Comparison of ENCODE assay signal across 8 cellular contexts in genomic region chr1:113904292-113904673, GRCh38. TPM values are rescaled to one million over a fixed set of nuclear protein-coding genes. Genes with fewer than 3 reads are reported as not detected.
DNase-seq lines count a peak whose midpoint lies in the region; ATAC-seq and TF ChIP-seq lines count a peak whose summit lies in the region.

No MANE protein-coding gene starts in this region.

- no peaks in the 10 kb centered on the region for H4K20me1 ChIP-seq in OCI-LY1 (ENCODE audit: insufficient read depth, low read length)

- H3K9me2 ChIP-seq in OCI-LY1 (ENCODE audit: low read depth, low read length), result no peaks in the 10 kb centered on the region

- peak; percentile 25 for ATAC-seq in GM18858 (IDR thresholded peaks at IDR 0.05; ENCODE audit: unreplicated experiment)
- peak; percentile 28 for ATAC-seq in HG03097 (IDR thresholded peaks at IDR 0.05; ENCODE audit: low FRiP score, unreplicated experiment)
- ATAC-seq in mucosa of descending colon, result no peak

- H3K79me2 ChIP-seq in ACC112 (ENCODE audit: control insufficient read depth, insufficient read depth, low read length, unreplicated experiment) (peaks cover 35% of the 10 kb centered on the region), OCI-LY1 (ENCODE audit: insufficient read depth, low read length) (peaks cover 13% of the 10 kb centered on the region; the same call in 1 of the 2 replicates)

- H2AFZ ChIP-seq in ACC112 (ENCODE audit: low read length, unreplicated experiment) (peak overlapping the region; percentile 52), OCI-LY1 (ENCODE audit: low read length) (no peak overlapping the region)

- H3K4me1 ChIP-seq in ACC112 (ENCODE audit: control insufficient read depth, insufficient read depth, low read length, unreplicated experiment), result peaks cover 12% of the 10 kb centered on the region
- H3K4me1 ChIP-seq in OCI-LY1 (ENCODE audit: insufficient read depth, low read length, severe bottlenecking), result peaks cover 27% of the 10 kb centered on the region
- peaks cover 49% of the 10 kb centered on the region for H3K4me1 ChIP-seq in mucosa of descending colon (ENCODE audit: low read depth)

- intact Hi-C loops in mucosa of descending colon (cut with DNase I, micrococcal nuclease), result no loop called here

- no peak for TF ChIP-seq CTCF in OCI-LY1 (IDR thresholded peaks at IDR 0.05; ENCODE audit: low read length)
- TF ChIP-seq CTCF in choroid plexus epithelial cell (conservative IDR thresholded peaks at IDR 0.05; ENCODE audit: low read depth, low read length), result no peak
- TF ChIP-seq CTCF in mucosa of descending colon (IDR thresholded peaks at IDR 0.05), result no peak

- H3K9me3 ChIP-seq in OCI-LY1 (ENCODE audit: low read length) (no peaks in the 10 kb centered on the region), mucosa of descending colon (no peaks in the 10 kb centered on the region)

- H3K36me3 ChIP-seq in ACC112 (ENCODE audit: insufficient read depth, low read length) (peaks cover 3% of the 10 kb centered on the region; the same call in 1 of the 2 replicates), OCI-LY1 (ENCODE audit: insufficient read depth, low read length) (peaks cover 42% of the 10 kb centered on the region), mucosa of descending colon (ENCODE audit: low read depth) (peaks cover 8% of the 10 kb centered on the region)

- H3K27me3 ChIP-seq in ACC112 (ENCODE audit: insufficient read depth, low read length) (no peaks in the 10 kb centered on the region), OCI-LY1 (ENCODE audit: insufficient read depth, low read length) (no peaks in the 10 kb centered on the region)

- DNase-seq in choroid plexus epithelial cell (ENCODE audit: low read depth) (no peak), mucosa of descending colon (no peak), OCI-M2 (lab: John Stamatoyannopoulos, UW; ENCODE audit: unreplicated experiment) (no peak), foreskin melanocyte (no peak)

- no peaks in the 10 kb centered on the region for H3F3A ChIP-seq in OCI-LY1 (ENCODE audit: insufficient read depth, low read length)

- peak overlapping the region; percentile 81 for H3K9ac ChIP-seq in OCI-LY1 (ENCODE audit: low read length)

- H3K27ac ChIP-seq in ACC112 (ENCODE audit: low read depth, low read length), result peak overlapping the region; percentile 80
- peak overlapping the region; percentile 67 for H3K27ac ChIP-seq in OCI-LY1 (ENCODE audit: low read depth, low read length, poor library complexity, severe bottlenecking)

- peak overlapping the region; percentile 70 for H3K4me2 ChIP-seq in OCI-LY1 (ENCODE audit: low read length)

- H3K4me3 ChIP-seq in ACC112 (ENCODE audit: low read depth, low read length), result peak overlapping the region; percentile 95
- peak overlapping the region; percentile 86 for H3K4me3 ChIP-seq in OCI-LY1 (ENCODE audit: low read depth, low read length, poor library complexity, severe bottlenecking)
- H3K4me3 ChIP-seq in choroid plexus epithelial cell (ENCODE audit: low read depth, low read length), result peak overlapping the region; percentile 73
- H3K4me3 ChIP-seq in mucosa of descending colon, result peak overlapping the region; percentile 54

RNA-seq across cellular contexts. Expression of gene AP4B1, which starts 0.3 kb away (rescaled TPM):
- 10 to 100 TPM; 26.6 to 40.0 (median 28.7) TPM for total RNA-seq in mucosa of descending colon

RNA-seq across cellular contexts. Expression of gene DCLRE1B, which starts 0.8 kb away (rescaled TPM):
- total RNA-seq in mucosa of descending colon, result 1 to 10 TPM; 4.2 to 6.0 (median 5.2) TPM

RNA-seq across cellular contexts. Expression of gene BCL2L15, which starts 16.9 kb away (rescaled TPM):
- 100 to 1,000 TPM in 2 of 3 donors, 10 to 100 TPM in 1; 72.4 to 197 (median 153) TPM for total RNA-seq in mucosa of descending colon

RNA-seq across cellular contexts. Expression of gene HIPK1, which starts 24.8 kb away (rescaled TPM):
- 10 to 100 TPM; 66.0 to 99.7 (median 68.8) TPM for total RNA-seq in mucosa of descending colon

RNA-seq across cellular contexts. Expression of gene PTPN22, which starts 32.8 kb away (rescaled TPM):
- total RNA-seq in mucosa of descending colon, result 1 to 10 TPM; 4.3 to 8.3 (median 5.2) TPM
